26 cellular contexts compared by ENCODE assay signal in genomic region chr7:24737281-24737680, GRCh38.
"Had no signal": no experiment of that assay in that cellular context is flagged by ENCODE, and none has a peak within 500 bp of the region (broad histone marks: within the 10 kb centered on the region; RNA-seq: fewer than 3 reads in every experiment).

No MANE protein-coding gene starts in this region.

- ATAC-seq: activated CD4-positive, alpha-beta T cell treated with anti-CD3 and anti-CD28 coated beads for 36 hours; activated T-cell treated with anti-CD3 and anti-CD28 coated beads, Interleukin-2, amount 50 U/mL, for 4 hours; gastrocnemius medialis; heart left ventricle; left colon; right lobe of liver; stimulated activated memory B cell treated with anti-CD40 and anti-IgM and Interleukin-4, amounts not matched to agents 10 μg/mL and 1 μg/mL and 100 μg/mL, for 72 hours; T-helper 17 cell had no signal

- H3K9me3 ChIP-seq: adrenal gland had no signal

- H3K4me1 ChIP-seq: adrenal gland had no signal

- DNase-seq: activated B cell treated with CpG ODN at 0.5 μM for 24 hours; activated CD4-positive, alpha-beta T cell treated with anti-CD3 and anti-CD28 coated beads for 36 hours; activated CD4-positive, alpha-beta T cell treated with anti-CD3 and anti-CD28 coated beads, Interleukin-2, amount 50 U/mL, for 4 hours; activated CD8-positive, alpha-beta memory T cell treated with anti-CD3 and anti-CD28 coated beads for 24 hours; activated CD8-positive, alpha-beta memory T cell treated with anti-CD3 and anti-CD28 coated beads, Interleukin-2, amount 50 U/mL, for 48 hours; activated naive CD4-positive, alpha-beta T cell; activated T-cell treated with anti-CD3 and anti-CD28 coated beads, Interleukin-2, amount 50 U/mL, for 4 hours; adrenal gland; cerebellar nuclear complex; effector CD4-positive, alpha-beta T cell; erythroblast; gastrocnemius medialis; heart left ventricle; islet precursor cell; left colon; mesendoderm; naive B cell; nucleus accumbens; right lobe of liver; small intestine; stimulated activated CD4-positive, alpha-beta T cell treated with anti-CD3 and anti-CD28 coated beads, Interleukin-15, amount 100 ng/mL, for 24 hours; SW 1271; T-helper 17 cell; trophoblast cell had no signal

- H3K36me3 ChIP-seq: adrenal gland, gastrocnemius medialis, heart left ventricle, right lobe of liver had no signal

- FAIRE-seq: bronchial epithelial cell, small intestine had no signal

- H3K4me3 ChIP-seq: adrenal gland, gastrocnemius medialis, heart left ventricle, right lobe of liver had no signal

- H3K27me3 ChIP-seq: adrenal gland, gastrocnemius medialis, heart left ventricle, right lobe of liver had no signal

- H3K27ac ChIP-seq: adrenal gland, gastrocnemius medialis, heart left ventricle, right lobe of liver had no signal
